In the genomic region with DNA sequence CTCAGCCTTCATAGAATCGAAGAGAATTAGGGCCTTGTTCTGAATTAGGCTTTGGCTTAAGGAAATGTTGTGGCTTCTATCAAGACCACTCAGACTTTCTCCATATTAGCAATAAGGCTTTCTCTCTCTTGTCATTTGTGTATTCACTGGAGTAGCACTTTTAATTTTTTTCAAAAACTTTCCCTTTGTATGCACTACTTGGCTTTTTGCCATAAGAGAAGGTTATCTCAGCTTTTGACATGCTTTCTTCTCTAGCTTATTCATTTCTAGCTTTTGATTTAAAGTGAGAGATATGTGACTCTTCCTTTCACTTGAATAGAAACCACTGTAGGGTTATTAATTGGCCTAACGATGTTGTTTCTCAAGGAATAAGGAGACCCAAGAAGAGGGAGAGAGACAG, we compare ENCODE assay signal across 23 cellular contexts.
DNase-seq lines count a peak whose midpoint lies in the region; ATAC-seq and TF ChIP-seq lines count a peak whose summit lies in the region.
"Had no signal": no experiment of that assay in that cellular context is flagged by ENCODE, and none has a peak within 500 bp of the region (broad histone marks: within the 10 kb centered on the region; RNA-seq: fewer than 3 reads in every experiment).

No MANE protein-coding gene starts in this region.

- no peak overlapping the region for H2AFZ ChIP-seq in OCI-LY3 (ENCODE audit: low read depth, low read length)

- H3K9me3 ChIP-seq in OCI-LY3 (ENCODE audit: insufficient read depth, low read length) (no peaks in the 10 kb centered on the region), vagina (no peaks in the 10 kb centered on the region)
- H3K9me3 ChIP-seq: SJCRH30, upper lobe of left lung had no signal

- no peaks in the 10 kb centered on the region for H3K79me2 ChIP-seq in OCI-LY3 (ENCODE audit: low read length)

- peak overlapping the region; percentile 63 for H3K4me2 ChIP-seq in OCI-LY3 (ENCODE audit: low read length)

- H3K4me1 ChIP-seq in OCI-LY3 (ENCODE audit: low read length) (peaks cover 14% of the 10 kb centered on the region), vagina (no peaks in the 10 kb centered on the region)
- H3K4me1 ChIP-seq: SJCRH30, upper lobe of left lung had no signal

- H4K20me1 ChIP-seq in OCI-LY3 (ENCODE audit: insufficient read depth, low read length) = peaks cover 9% of the 10 kb centered on the region

- H3K9ac ChIP-seq in OCI-LY3 (ENCODE audit: low read length) = no peak overlapping the region

- H3K36me3 ChIP-seq in OCI-LY3 (replicated peaks; ENCODE audit: low read depth, low read length) (no peaks in the 10 kb centered on the region), vagina (no peaks in the 10 kb centered on the region)
- H3K36me3 ChIP-seq: SJCRH30, upper lobe of left lung had no signal

- H3K27me3 Mint-ChIP-seq in activated naive CD4-positive, alpha-beta T cell treated with anti-CD3 and anti-CD28 coated beads for 36 hours (ENCODE audit: low read depth) = no peaks in the 10 kb centered on the region
- H3K27me3 Mint-ChIP-seq: CD4-positive, CD25-positive, alpha-beta regulatory T cell; stimulated activated memory B cell treated with anti-CD40 and anti-IgM and Interleukin-4, amounts not matched to agents 10 μg/mL and 1 μg/mL and 100 μg/mL, for 72 hours had no signal

- H3K36me3 Mint-ChIP-seq in activated naive CD4-positive, alpha-beta T cell treated with anti-CD3 and anti-CD28 coated beads, Interleukin-2, amount 50 U/mL, for 72 hours = no peaks in the 10 kb centered on the region
- no peaks in the 10 kb centered on the region for H3K36me3 Mint-ChIP-seq in activated naive CD4-positive, alpha-beta T cell treated with anti-CD3 and anti-CD28 coated beads for 36 hours (ENCODE audit: low read depth)
- H3K36me3 Mint-ChIP-seq: CD4-positive, CD25-positive, alpha-beta regulatory T cell; stimulated activated memory B cell treated with anti-CD40 and anti-IgM and Interleukin-4, amounts not matched to agents 10 μg/mL and 1 μg/mL and 100 μg/mL, for 72 hours had no signal

- H3K4me3 Mint-ChIP-seq in activated naive CD4-positive, alpha-beta T cell treated with anti-CD3 and anti-CD28 coated beads for 36 hours = no peak overlapping the region
- H3K4me3 Mint-ChIP-seq: CD4-positive, CD25-positive, alpha-beta regulatory T cell; stimulated activated memory B cell treated with anti-CD40 and anti-IgM and Interleukin-4, amounts not matched to agents 10 μg/mL and 1 μg/mL and 100 μg/mL, for 72 hours had no signal

- TF ChIP-seq CTCF in OCI-LY3 (IDR thresholded peaks at IDR 0.05; ENCODE audit: low read depth, low read length) (no peak), vagina (IDR thresholded peaks at IDR 0.05) (no peak)

- DNase-seq in activated naive CD4-positive, alpha-beta T cell treated with anti-CD3 and anti-CD28 coated beads, Interleukin-2, amount 50 U/mL, for 72 hours (ENCODE audit: low spot score in 2 of 2) = no peak
- DNase-seq in activated naive CD4-positive, alpha-beta T cell treated with anti-CD3 and anti-CD28 coated beads for 36 hours = no peak
- DNase-seq in vagina (ENCODE audit: extremely low spot score in 2 of 2) = no peak
- DNase-seq in T1000 (lab: John Stamatoyannopoulos, UW) = no peak
- DNase-seq in SHP77 treated with DMSO at 0.1 percent for 48 hours (lab: John Stamatoyannopoulos, UW) = no peak
- no peak for DNase-seq in islet precursor cell
- DNase-seq: activated naive CD4-positive, alpha-beta T cell; CD4-positive, CD25-positive, alpha-beta regulatory T cell; DMS53; foreskin fibroblast; H7; IMR-90; left cardiac atrium; MM.1S; NCI-H1694 treated with DMSO at 0.1 percent for 48 hours; NCI-H510A treated with DMSO at 0.1 percent for 48 hours; retina; SJCRH30; stimulated activated CD4-positive, alpha-beta T cell treated with anti-CD3 and anti-CD28 coated beads, Interleukin-12 subunit alpha, Interleukin-12 subunit beta, amount 100 ng/mL, for 4 hours; upper lobe of left lung had no signal

- CTCF ChIA-PET in activated naive CD4-positive, alpha-beta T cell treated with anti-CD3 and anti-CD28 coated beads for 36 hours (lab: Charles Lee) = no interaction called here

- no peak overlapping the region for H3K27ac Mint-ChIP-seq in activated naive CD4-positive, alpha-beta T cell treated with anti-CD3 and anti-CD28 coated beads, Interleukin-2, amount 50 U/mL, for 72 hours
- no peak overlapping the region for H3K27ac Mint-ChIP-seq in activated naive CD4-positive, alpha-beta T cell treated with anti-CD3 and anti-CD28 coated beads for 36 hours
- H3K27ac Mint-ChIP-seq: CD4-positive, CD25-positive, alpha-beta regulatory T cell; stimulated activated memory B cell treated with anti-CD40 and anti-IgM and Interleukin-4, amounts not matched to agents 10 μg/mL and 1 μg/mL and 100 μg/mL, for 72 hours had no signal

- TF ChIP-seq POLR2A in vagina (IDR thresholded peaks at IDR 0.05) = no peak

- H3K4me3 ChIP-seq in OCI-LY3 (ENCODE audit: low read length) (peak overlapping the region; percentile 22; the same call in 1 of the 2 replicates), vagina (no peak overlapping the region)
- H3K4me3 ChIP-seq: SJCRH30, upper lobe of left lung had no signal

- H3K27ac ChIP-seq in OCI-LY3 (ENCODE audit: low read length) (no peak overlapping the region), vagina (no peak overlapping the region)
- H3K27ac ChIP-seq: SJCRH30, upper lobe of left lung had no signal

- H3K4me1 Mint-ChIP-seq in activated naive CD4-positive, alpha-beta T cell treated with anti-CD3 and anti-CD28 coated beads for 36 hours (ENCODE audit: low read depth) = peaks cover 7% of the 10 kb centered on the region
- H3K4me1 Mint-ChIP-seq: stimulated activated memory B cell treated with anti-CD40 and anti-IgM and Interleukin-4, amounts not matched to agents 10 μg/mL and 1 μg/mL and 100 μg/mL, for 72 hours had no signal

- ATAC-seq in activated naive CD4-positive, alpha-beta T cell treated with anti-CD3 and anti-CD28 coated beads, Interleukin-2, amount 50 U/mL, for 72 hours = peak; percentile 39 to 96
- peak; percentile 76 for ATAC-seq in HG02642 (IDR thresholded peaks at IDR 0.05; ENCODE audit: poor library complexity, unreplicated experiment)
- ATAC-seq: left cardiac atrium; stimulated activated memory B cell treated with anti-CD40 and anti-IgM and Interleukin-4, amounts not matched to agents 10 μg/mL and 1 μg/mL and 100 μg/mL, for 72 hours had no signal

- no peaks in the 10 kb centered on the region for H3K9me3 Mint-ChIP-seq in activated naive CD4-positive, alpha-beta T cell treated with anti-CD3 and anti-CD28 coated beads, Interleukin-2, amount 50 U/mL, for 72 hours
- H3K9me3 Mint-ChIP-seq in activated naive CD4-positive, alpha-beta T cell treated with anti-CD3 and anti-CD28 coated beads for 36 hours = no peaks in the 10 kb centered on the region
- H3K9me3 Mint-ChIP-seq: CD4-positive, CD25-positive, alpha-beta regulatory T cell; stimulated activated memory B cell treated with anti-CD40 and anti-IgM and Interleukin-4, amounts not matched to agents 10 μg/mL and 1 μg/mL and 100 μg/mL, for 72 hours had no signal

- H3K27me3 ChIP-seq in OCI-LY3 (ENCODE audit: low read depth, low read length) (no peaks in the 10 kb centered on the region), vagina (no peaks in the 10 kb centered on the region)
- H3K27me3 ChIP-seq: SJCRH30, upper lobe of left lung had no signal

- intact Hi-C loops in activated naive CD4-positive, alpha-beta T cell treated with anti-CD3 and anti-CD28 coated beads for 36 hours (cut with micrococcal nuclease) = loop anchor here (1.0 kb wide), 1 partner anchor 383 kb away; no protein-coding TSS in a partner anchor
- intact Hi-C loops in vagina (cut with DNase I) = no loop called here
